In the genomic region with DNA sequence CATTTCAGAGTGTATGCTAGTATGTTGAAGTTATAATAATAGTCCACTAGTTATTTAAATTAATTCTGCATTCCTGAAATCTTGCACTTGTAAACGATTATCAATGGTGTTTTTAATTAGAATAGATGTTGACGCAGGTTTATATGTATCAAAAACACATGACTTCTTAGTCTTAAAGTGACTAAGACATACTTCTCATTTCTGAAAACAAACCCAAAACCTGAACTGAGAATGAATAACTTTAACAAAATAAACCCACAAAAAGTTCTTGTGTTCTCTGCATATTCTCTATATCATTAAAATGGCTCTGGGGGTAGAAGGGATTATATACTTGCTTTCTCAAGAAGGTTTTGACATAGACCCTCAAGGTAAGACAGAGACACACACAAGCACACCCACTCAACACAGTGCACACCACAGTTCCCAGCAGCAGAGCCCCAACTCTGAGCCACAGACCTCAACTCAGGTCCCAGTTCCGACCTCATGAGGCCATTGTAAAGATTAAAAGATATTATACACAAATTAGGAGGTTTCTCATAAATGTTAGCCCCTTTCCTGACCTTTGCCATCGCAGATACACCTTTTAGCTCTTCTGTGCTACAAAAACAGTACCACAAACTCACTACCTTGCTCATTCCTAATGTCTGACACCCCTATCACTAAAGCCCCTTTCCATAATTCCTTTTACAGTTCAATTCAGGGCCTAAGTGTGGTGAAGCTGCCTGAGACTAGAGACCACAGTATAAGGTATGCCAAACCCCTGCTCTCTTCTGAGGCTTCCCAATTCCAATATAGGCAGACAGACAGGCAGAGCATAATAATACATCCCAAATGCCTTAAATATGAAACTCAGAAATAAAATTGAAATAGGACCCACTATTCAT, we compare ENCODE assay signal across 11 cellular contexts.
A peak's percentile ranks its signal among the peaks of the same experiment; 100 is the strongest.
DNase-seq lines count a peak whose midpoint lies in the region; ATAC-seq, FAIRE-seq and TF ChIP-seq lines count a peak whose summit lies in the region.
"Had no signal": no experiment of that assay in that cellular context is flagged by ENCODE, and none has a peak within 500 bp of the region (broad histone marks: within the 10 kb centered on the region; RNA-seq: fewer than 3 reads in every experiment).

No MANE protein-coding gene starts in this region.

- TF ChIP-seq CTCF in H9 (conservative IDR thresholded peaks at IDR 0.05), result no peak
- TF ChIP-seq CTCF in pancreas (IDR thresholded peaks at IDR 0.05), result no peak
- no peak for TF ChIP-seq CTCF in tibial nerve (IDR thresholded peaks at IDR 0.05)
- TF ChIP-seq CTCF in stomach (IDR thresholded peaks at IDR 0.05), result no peak

- no peak overlapping the region for H2BK20ac ChIP-seq in H9 (ENCODE audit: low read depth, low read length, poor library complexity, severe bottlenecking)

- peaks cover 3 to 10% of the 10 kb centered on the region in 2 experiments; a peak in 3 of 4 replicates for H3K4me1 Mint-ChIP-seq in H9
- H3K4me1 Mint-ChIP-seq in T-helper 2 cell treated with Interferon-gamma antibody and Interleukin-4, amounts not matched to agents 5 μg/mL and 100 μg/mL, for 36 hours (ENCODE audit: low read depth), result peaks cover 17% of the 10 kb centered on the region

- H3K4ac ChIP-seq in H9 (ENCODE audit: low read depth, low read length), result no peak overlapping the region

- no peak overlapping the region for H3K9ac ChIP-seq in H9 (ENCODE audit: extremely low read depth, insufficient read length, low read length)

- ATAC-seq in GM19043 (IDR thresholded peaks at IDR 0.05; ENCODE audit: low read depth, unreplicated experiment) (peak; percentile 38), pancreas (no peak)

- no peak overlapping the region for H4K91ac ChIP-seq in H9 (ENCODE audit: insufficient read length, low read depth, low read length)

- peak overlapping the region in 2 of 3 experiments; percentile 16 to 33; a peak in 5 of 7 replicates for H3K27ac Mint-ChIP-seq in H9
- H3K27ac Mint-ChIP-seq in T-helper 2 cell treated with Interferon-gamma antibody and Interleukin-4, amounts not matched to agents 5 μg/mL and 100 μg/mL, for 36 hours, result no peak overlapping the region

- no peak overlapping the region for H2AK5ac ChIP-seq in H9 (ENCODE audit: insufficient read length, low read length)

- TF ChIP-seq EP300 in tibial nerve (IDR thresholded peaks at IDR 0.05), result no peak
- no peak for TF ChIP-seq EP300 in stomach (IDR thresholded peaks at IDR 0.05)

- H2BK12ac ChIP-seq in H9 (ENCODE audit: insufficient read length, low read depth, low read length), result no peak overlapping the region

- H3K23me2 ChIP-seq in H9 (ENCODE audit: insufficient read length, low read depth, low read length, poor library complexity, severe bottlenecking), result no peaks in the 10 kb centered on the region

- no peaks in the 10 kb centered on the region for H3K27me3 Mint-ChIP-seq in H9 (ENCODE audit: low read depth)
- H3K27me3 Mint-ChIP-seq in T-helper 2 cell treated with Interferon-gamma antibody and Interleukin-4, amounts not matched to agents 5 μg/mL and 100 μg/mL, for 36 hours (ENCODE audit: low read depth), result peaks cover 5% of the 10 kb centered on the region

- H2BK15ac ChIP-seq in H9 (ENCODE audit: low read depth, low read length), result no peak overlapping the region

- H3K14ac ChIP-seq in H9 (ENCODE audit: insufficient read depth, low read length), result no peak overlapping the region

- H3K56ac ChIP-seq in H9 (ENCODE audit: insufficient read length, low read depth, low read length), result no peak overlapping the region

- H3K36me3 Mint-ChIP-seq in H9 (ENCODE audit: insufficient read depth in 1 of 3, low read depth in 3 of 3), result no peaks in the 10 kb centered on the region
- no peaks in the 10 kb centered on the region for H3K36me3 Mint-ChIP-seq in T-helper 2 cell treated with Interferon-gamma antibody and Interleukin-4, amounts not matched to agents 5 μg/mL and 100 μg/mL, for 36 hours (ENCODE audit: low read depth)

- H4K5ac ChIP-seq in H9 (ENCODE audit: insufficient read length, low read depth, low read length), result no peak overlapping the region

- no peak overlapping the region for H2BK120ac ChIP-seq in H9 (ENCODE audit: low read depth, low read length, poor library complexity, severe bottlenecking)

- no peak overlapping the region for H3K4me3 Mint-ChIP-seq in H9
- H3K4me3 Mint-ChIP-seq in T-helper 2 cell treated with Interferon-gamma antibody and Interleukin-4, amounts not matched to agents 5 μg/mL and 100 μg/mL, for 36 hours, result no peak overlapping the region

- no peaks in the 10 kb centered on the region for H3K36me3 ChIP-seq in pancreas
- no peaks in the 10 kb centered on the region for H3K36me3 ChIP-seq in tibial nerve
- no peaks in the 10 kb centered on the region for H3K36me3 ChIP-seq in stomach
- H3K36me3 ChIP-seq: uterus had no signal

- H3K79me1 ChIP-seq in H9 (ENCODE audit: insufficient read depth, low read depth, low read length, poor library complexity, severe bottlenecking), result no peaks in the 10 kb centered on the region

- no CpG with 5 or more reads among the region's 4 CpGs for WGBS in H9 (ENCODE audit: extremely low coverage, insufficient read length, low lambda C conversion rate)
- WGBS in pancreas, 2 donors, result 90 to 93% methylated on average over 4 of the region's 4 CpGs
- WGBS in tibial nerve, 2 donors, result 91 to 93% methylated on average over 4 of the region's 4 CpGs
- WGBS in stomach, 5 donors, result 75 to 90% (median 86%) methylated on average over 4 of the region's 4 CpGs

- H3K9me3 ChIP-seq in H9 (ENCODE audit: control insufficient read depth, low read depth, low read length) (no peaks in the 10 kb centered on the region), pancreas (no peaks in the 10 kb centered on the region), tibial nerve (no peaks in the 10 kb centered on the region), stomach (no peaks in the 10 kb centered on the region)
- H3K9me3 ChIP-seq: uterus had no signal

- no peaks in the 10 kb centered on the region for H3K79me2 ChIP-seq in H9 (ENCODE audit: insufficient read depth, low read length)

- no peaks in the 10 kb centered on the region for H3K4me1 ChIP-seq in H9 (ENCODE audit: insufficient read depth, low read length)
- no peaks in the 10 kb centered on the region for H3K4me1 ChIP-seq in pancreas
- no peaks in the 10 kb centered on the region for H3K4me1 ChIP-seq in tibial nerve
- H3K4me1 ChIP-seq in stomach, result peaks cover 0 to 5% (median 0%) of the 10 kb centered on the region in 4 donors
- H3K4me1 ChIP-seq: uterus had no signal

- no peaks in the 10 kb centered on the region for H3K9me3 Mint-ChIP-seq in H9
- no peaks in the 10 kb centered on the region for H3K9me3 Mint-ChIP-seq in T-helper 2 cell treated with Interferon-gamma antibody and Interleukin-4, amounts not matched to agents 5 μg/mL and 100 μg/mL, for 36 hours

- H3K23ac ChIP-seq in H9 (ENCODE audit: insufficient read length, low read depth, low read length), result no peak overlapping the region

- DNase-seq in H9 (no peak), pancreas (no peak), tibial nerve (ENCODE audit: low spot score in 2 of 2) (no peak), stomach (no peak), NCI-H1092 (lab: John Stamatoyannopoulos, UW) (no peak)
- DNase-seq in T-helper 2 cell treated with Interferon-gamma antibody and Interleukin-4, amounts not matched to agents 5 μg/mL and 100 μg/mL, for 36 hours (ENCODE audit: low spot score), result peak; percentile 27
- DNase-seq: activated CD4-positive, alpha-beta T cell treated with anti-CD3 and anti-CD28 coated beads, Interleukin-2, amount 50 U/mL, for 4 hours; NCI-H1048; NCI-H774; uterus had no signal

- H3K27me3 ChIP-seq in H9 (ENCODE audit: insufficient read depth, low read length) (no peaks in the 10 kb centered on the region), pancreas (no peaks in the 10 kb centered on the region), tibial nerve (no peaks in the 10 kb centered on the region), stomach (no peaks in the 10 kb centered on the region)
- H3K27me3 ChIP-seq: uterus had no signal

- no peak overlapping the region for H3K18ac ChIP-seq in H9 (ENCODE audit: insufficient read length, low read depth, low read length)

- peak; percentile 20 for FAIRE-seq in pancreas (lab: Jason Lieb, UNC)

- H4K8ac ChIP-seq in H9 (replicated peaks; ENCODE audit: insufficient read length, low read depth, low read length), result no peak overlapping the region

- no peak overlapping the region for H2AFZ ChIP-seq in H9 (ENCODE audit: low read length)

- no peak overlapping the region for H3K4me2 ChIP-seq in H9 (ENCODE audit: insufficient read depth, insufficient read length, low read length)

- H3K4me3 ChIP-seq in pancreas (no peak overlapping the region), tibial nerve (no peak overlapping the region), stomach (no peak overlapping the region)
- H3K4me3 ChIP-seq: uterus had no signal

- intact Hi-C loops in pancreas (cut with DNase I) (no loop called here), stomach (cut with DNase I; ENCODE audit: low total_unique reads) (no loop called here)

- H3T11ph ChIP-seq in H9 (ENCODE audit: low read length), result no peak overlapping the region

- TF ChIP-seq POLR2A in tibial nerve (IDR thresholded peaks at IDR 0.05) (no peak), stomach (IDR thresholded peaks at IDR 0.05) (no peak)

- H3K27ac ChIP-seq in H9 (ENCODE audit: insufficient read length, low read depth, low read length), result no peak overlapping the region
- H3K27ac ChIP-seq in pancreas, result no peak overlapping the region
- no peak overlapping the region for H3K27ac ChIP-seq in tibial nerve
- no peak overlapping the region for H3K27ac ChIP-seq in stomach
- H3K27ac ChIP-seq: uterus had no signal

- H2BK5ac ChIP-seq in H9 (ENCODE audit: insufficient read length, low read length), result no peak overlapping the region

- H4K20me1 ChIP-seq in H9 (ENCODE audit: control insufficient read depth, insufficient read depth, insufficient read length), result no peaks in the 10 kb centered on the region
